In the genomic region with DNA sequence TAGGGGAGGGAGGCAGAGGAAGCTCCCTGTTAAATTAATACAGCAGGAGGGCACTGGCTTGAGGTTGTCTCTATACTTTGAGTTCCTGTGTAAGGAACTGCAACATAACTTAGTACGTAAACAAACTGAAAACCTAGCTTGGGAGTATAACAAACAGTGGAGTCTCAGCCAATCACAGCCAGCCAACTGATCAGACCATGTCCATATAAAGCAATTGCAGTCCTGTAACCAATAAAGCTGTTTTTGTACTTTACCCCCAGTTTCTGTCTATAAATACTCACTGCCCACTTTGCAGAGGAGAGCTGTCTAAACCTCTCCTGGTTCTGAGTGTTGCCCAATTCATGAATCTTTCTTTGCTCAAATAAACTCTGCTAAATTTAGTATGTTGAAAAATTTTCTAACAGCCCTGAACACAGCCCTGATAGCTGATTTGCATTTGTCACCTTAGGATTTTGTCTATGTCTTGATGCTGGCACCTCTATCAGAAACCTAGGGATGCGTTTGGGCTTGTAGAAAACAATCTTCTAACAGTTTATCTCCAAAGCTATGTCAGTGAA, we compare ENCODE assay signal across 1 cellular context.
TF ChIP-seq lines count a peak whose summit lies in the region.

No MANE protein-coding gene starts in this region.

TF ChIP-seq in K562, 482 proteins besides CTCF, POLR2A, EP300 and RAD21 (continued from another document):
- TF ChIP-seq, protein P1, sequence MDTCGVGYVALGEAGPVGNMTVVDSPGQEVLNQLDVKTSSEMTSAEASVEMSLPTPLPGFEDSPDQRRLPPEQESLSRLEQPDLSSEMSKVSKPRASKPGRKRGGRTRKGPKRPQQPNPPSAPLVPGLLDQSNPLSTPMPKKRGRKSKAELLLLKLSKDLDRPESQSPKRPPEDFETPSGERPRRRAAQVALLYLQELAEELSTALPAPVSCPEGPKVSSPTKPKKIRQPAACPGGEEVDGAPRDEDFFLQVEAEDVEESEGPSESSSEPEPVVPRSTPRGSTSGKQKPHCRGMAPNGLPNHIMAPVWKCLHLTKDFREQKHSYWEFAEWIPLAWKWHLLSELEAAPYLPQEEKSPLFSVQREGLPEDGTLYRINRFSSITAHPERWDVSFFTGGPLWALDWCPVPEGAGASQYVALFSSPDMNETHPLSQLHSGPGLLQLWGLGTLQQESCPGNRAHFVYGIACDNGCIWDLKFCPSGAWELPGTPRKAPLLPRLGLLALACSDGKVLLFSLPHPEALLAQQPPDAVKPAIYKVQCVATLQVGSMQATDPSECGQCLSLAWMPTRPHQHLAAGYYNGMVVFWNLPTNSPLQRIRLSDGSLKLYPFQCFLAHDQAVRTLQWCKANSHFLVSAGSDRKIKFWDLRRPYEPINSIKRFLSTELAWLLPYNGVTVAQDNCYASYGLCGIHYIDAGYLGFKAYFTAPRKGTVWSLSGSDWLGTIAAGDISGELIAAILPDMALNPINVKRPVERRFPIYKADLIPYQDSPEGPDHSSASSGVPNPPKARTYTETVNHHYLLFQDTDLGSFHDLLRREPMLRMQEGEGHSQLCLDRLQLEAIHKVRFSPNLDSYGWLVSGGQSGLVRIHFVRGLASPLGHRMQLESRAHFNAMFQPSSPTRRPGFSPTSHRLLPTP (IDR thresholded peaks at IDR 0.05; ENCODE audit: borderline replicate concordance, extremely low read depth, insufficient read length): no peak
- TF ChIP-seq RBM17 (IDR thresholded peaks at IDR 0.05; ENCODE audit: borderline replicate concordance, low read depth, low read length): no peak
- no peak for TF ChIP-seq ZSCAN29 (IDR thresholded peaks at IDR 0.05)
